In the genomic region with DNA sequence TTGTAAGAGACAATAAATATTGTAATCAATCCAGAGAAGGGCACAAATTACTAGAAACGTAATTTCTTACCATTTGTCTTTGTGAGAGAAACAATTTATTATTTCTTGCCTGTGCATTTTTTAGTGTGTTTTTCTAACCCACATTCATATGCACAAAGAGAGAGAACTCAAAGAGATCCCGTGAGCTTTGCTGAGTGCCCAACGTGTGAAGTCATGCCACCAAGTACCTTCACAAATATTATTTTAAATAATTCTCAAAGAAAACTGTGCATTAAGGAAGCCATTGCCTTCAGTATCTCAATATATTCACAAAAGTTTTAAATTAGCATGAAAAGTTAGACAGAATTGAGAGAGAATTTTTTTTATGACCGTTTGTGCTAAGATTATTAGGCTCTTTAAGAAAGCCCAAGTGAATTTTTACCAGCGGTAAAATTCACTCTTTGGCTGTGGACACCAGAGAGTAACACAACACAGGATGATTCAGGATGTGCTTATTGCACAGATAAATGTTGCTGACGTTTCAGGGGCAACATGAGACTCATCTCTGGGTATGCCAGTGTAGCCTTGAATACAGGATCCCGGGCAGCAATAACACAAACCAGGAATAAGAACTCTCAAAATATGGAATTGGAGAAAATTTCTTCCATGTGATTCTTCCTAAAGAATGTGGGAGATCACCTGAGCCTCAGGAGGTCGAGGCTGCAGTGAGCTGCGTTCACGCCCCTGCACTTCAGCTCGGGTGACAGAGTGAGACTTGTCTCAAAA, we compare ENCODE assay signal across 9 cellular contexts. TPM values are rescaled to one million over a fixed set of nuclear protein-coding genes. Genes with fewer than 3 reads are reported as not detected.
A peak's percentile ranks its signal among the peaks of the same experiment; 100 is the strongest.
DNase-seq lines count a peak whose midpoint lies in the region; ATAC-seq, FAIRE-seq and TF ChIP-seq lines count a peak whose summit lies in the region.
"Had no signal": no experiment of that assay in that cellular context is flagged by ENCODE, and none has a peak within 500 bp of the region (broad histone marks: within the 10 kb centered on the region; RNA-seq: fewer than 3 reads in every experiment).

No MANE protein-coding gene starts in this region.

- TF ChIP-seq CTCF in SU-DHL-6 (IDR thresholded peaks at IDR 0.05; ENCODE audit: insufficient read depth, low read length, poor library complexity, severe bottlenecking) (no peak), esophagus squamous epithelium (IDR thresholded peaks at IDR 0.05) (no peak)

- no peaks in the 10 kb centered on the region for H3K9me3 Mint-ChIP-seq in stimulated activated naive B cell treated with anti-CD40 and anti-IgM and Interleukin-4, amounts not matched to agents 10 μg/mL and 1 μg/mL and 100 μg/mL, for 72 hours

- H3K27me3 Mint-ChIP-seq in stimulated activated naive B cell treated with anti-CD40 and anti-IgM and Interleukin-4, amounts not matched to agents 10 μg/mL and 1 μg/mL and 100 μg/mL, for 72 hours, result no peaks in the 10 kb centered on the region

- H3K4me1 ChIP-seq in esophagus squamous epithelium, result peaks cover 0 to 51% (median 0%) of the 10 kb centered on the region in 3 donors

- no peak overlapping the region for H2AFZ ChIP-seq in SU-DHL-6 (ENCODE audit: low read depth, low read length, severe bottlenecking)

- H3K4me3 Mint-ChIP-seq in stimulated activated naive B cell treated with anti-CD40 and anti-IgM and Interleukin-4, amounts not matched to agents 10 μg/mL and 1 μg/mL and 100 μg/mL, for 72 hours, result peak overlapping the region; percentile 98 to 99

- no peaks in the 10 kb centered on the region for H3K36me3 ChIP-seq in SU-DHL-6 (ENCODE audit: low read length)
- no peaks in the 10 kb centered on the region for H3K36me3 ChIP-seq in esophagus squamous epithelium

- DNase-seq in GM12892 (ENCODE audit: insufficient read length), result no peak
- DNase-seq in esophagus squamous epithelium (lab: John Stamatoyannopoulos, UW), result no peak
- no peak for DNase-seq in stimulated activated naive B cell treated with anti-CD40 and anti-IgM and Interleukin-4, amounts not matched to agents 10 μg/mL and 1 μg/mL and 100 μg/mL, for 72 hours
- no peak for DNase-seq in OCI-M1 (lab: John Stamatoyannopoulos, UW)
- DNase-seq in H4 (ENCODE audit: low spot score), result no peak
- DNase-seq: T-helper 9 cell had no signal

- H3K27me3 ChIP-seq in SU-DHL-6 (ENCODE audit: low read length) (no peaks in the 10 kb centered on the region), esophagus squamous epithelium (no peaks in the 10 kb centered on the region)

- H3K4me2 ChIP-seq in SU-DHL-6 (ENCODE audit: low read depth, low read length, poor library complexity, severe bottlenecking), result peak overlapping the region; percentile 98

- FAIRE-seq in GM12892 (lab: Jason Lieb, UNC), result peak; percentile 38

- H3K9me2 ChIP-seq in SU-DHL-6 (replicated peaks; ENCODE audit: insufficient read depth, low read length), result no peaks in the 10 kb centered on the region

- peaks cover 19% of the 10 kb centered on the region for H4K20me1 ChIP-seq in SU-DHL-6 (ENCODE audit: low read depth, low read length)

- TF ChIP-seq POLR2A in GM12892 (IDR thresholded peaks at IDR 0.05; ENCODE audit: low read depth, low read length) (no peak), esophagus squamous epithelium (IDR thresholded peaks at IDR 0.05) (peak in 1 of 4 donors; percentile 26)

- H3K4me3 ChIP-seq in SU-DHL-6 (ENCODE audit: insufficient read depth, low read length, poor library complexity, severe bottlenecking) (peak overlapping the region; percentile 95), esophagus squamous epithelium (peak overlapping the region in 3 of 4 donors; percentile 21 to 61 (median 44))

- H3K27ac ChIP-seq in SU-DHL-6 (ENCODE audit: low read depth, low read length), result peak overlapping the region; percentile 96
- H3K27ac ChIP-seq in esophagus squamous epithelium, result peak overlapping the region; percentile 22 to 87 (median 82)

- peak overlapping the region; percentile 98 for H3K27ac Mint-ChIP-seq in stimulated activated naive B cell treated with anti-CD40 and anti-IgM and Interleukin-4, amounts not matched to agents 10 μg/mL and 1 μg/mL and 100 μg/mL, for 72 hours

- peaks cover 78% of the 10 kb centered on the region for H3K79me2 ChIP-seq in SU-DHL-6 (ENCODE audit: insufficient read depth, low read length)

- H3K9ac ChIP-seq in SU-DHL-6 (ENCODE audit: low read length), result peak overlapping the region; percentile 86

- WGBS in esophagus squamous epithelium, 2 donors, result 53 to 68% methylated on average over 10 to 11 of the region's 11 CpGs

- H3K9me3 ChIP-seq in SU-DHL-6 (ENCODE audit: insufficient read depth, low read length) (no peaks in the 10 kb centered on the region), esophagus squamous epithelium (no peaks in the 10 kb centered on the region)

- intact Hi-C loops in esophagus squamous epithelium (cut with DNase I), result no loop called here

- peaks cover 10 to 16% of the 10 kb centered on the region in 2 donors for H3K36me3 Mint-ChIP-seq in stimulated activated naive B cell treated with anti-CD40 and anti-IgM and Interleukin-4, amounts not matched to agents 10 μg/mL and 1 μg/mL and 100 μg/mL, for 72 hours

- H3F3A ChIP-seq in SU-DHL-6 (ENCODE audit: insufficient read depth), result peaks cover 77% of the 10 kb centered on the region

- peaks cover 36 to 64% of the 10 kb centered on the region in 2 donors for H3K4me1 Mint-ChIP-seq in stimulated activated naive B cell treated with anti-CD40 and anti-IgM and Interleukin-4, amounts not matched to agents 10 μg/mL and 1 μg/mL and 100 μg/mL, for 72 hours

- ATAC-seq in stimulated activated naive B cell treated with anti-CD40 and anti-IgM and Interleukin-4, amounts not matched to agents 10 μg/mL and 1 μg/mL and 100 μg/mL, for 72 hours (replicated peaks), result no peak
- ATAC-seq in GM18907 (IDR thresholded peaks at IDR 0.05; ENCODE audit: unreplicated experiment), result no peak

RNA-seq across cellular contexts. Expression of a gene that starts 2.9 kb away (rescaled TPM):
- polyA plus RNA-seq in GM12892 (2012; ENCODE audit: missing spikeins), result 970 TPM
- total RNA-seq in esophagus squamous epithelium, result 10 to 100 TPM; 17.2 to 91.1 (median 62.0) TPM
- total RNA-seq in H4 (2014; rRNA removed; shearing (Covaris generic)), result 5.8 and 15.1 TPM in 2 replicates

RNA-seq across cellular contexts. Expression of a gene that starts 14.3 kb away (rescaled TPM):
- not detected for polyA plus RNA-seq in GM12892 (2012; ENCODE audit: missing spikeins)
- not detected for total RNA-seq in esophagus squamous epithelium
- total RNA-seq in H4 (2014; rRNA removed; shearing (Covaris generic)), result not detected in 2 replicates
- total RNA-seq: omental fat pad had no signal

RNA-seq across cellular contexts. Expression of a gene that starts 20.2 kb away (rescaled TPM):
- polyA plus RNA-seq in GM12892 (2012; ENCODE audit: missing spikeins), result 0.91 TPM
- total RNA-seq in esophagus squamous epithelium, result 1 to 10 TPM in 2 of 4 donors, under 1 TPM in 1, not detected in 1; 0.57 to 5.5 (median 1.9) TPM
- total RNA-seq in H4 (2014; rRNA removed; shearing (Covaris generic)), result not detected in 2 replicates
